21 cellular contexts compared by ENCODE assay signal in genomic region chr12:29414368-29414767, GRCh38.
"Had no signal": no experiment of that assay in that cellular context is flagged by ENCODE, and none has a peak within 500 bp of the region (broad histone marks: within the 10 kb centered on the region; RNA-seq: fewer than 3 reads in every experiment).

No MANE protein-coding gene starts in this region.

- H3K27me3 ChIP-seq: hepatocyte, sigmoid colon, stomach had no signal

- H3K36me3 ChIP-seq: prostate gland, sigmoid colon, stomach, thoracic aorta had no signal

- H3K4me3 ChIP-seq: hepatocyte, prostate gland, sigmoid colon, stomach, thoracic aorta had no signal

- H3K9me3 ChIP-seq: prostate gland, sigmoid colon, thoracic aorta had no signal

- H3K4me1 ChIP-seq: parathyroid adenoma, prostate gland, sigmoid colon, stomach had no signal

- ATAC-seq: left colon; naive thymus-derived CD4-positive, alpha-beta T cell had no signal

- H3K9ac ChIP-seq: parathyroid adenoma had no signal

- DNase-seq: effector CD4-positive, alpha-beta T cell; endodermal cell; erythroblast; foreskin melanocyte; head of caudate nucleus; left colon; mammary epithelial cell; naive thymus-derived CD4-positive, alpha-beta T cell; nephron progenitor cell; retina; sigmoid colon; small intestine; stimulated activated CD4-positive, alpha-beta T cell treated with anti-CD3 and anti-CD28 coated beads, Interleukin-12 subunit alpha, Interleukin-12 subunit beta, amount 100 ng/mL, for 4 hours; stimulated activated naive CD4-positive, alpha-beta T cell; stomach; substantia nigra; trophoblast cell had no signal
